15 cellular contexts compared by ENCODE assay signal in the genomic region with DNA sequence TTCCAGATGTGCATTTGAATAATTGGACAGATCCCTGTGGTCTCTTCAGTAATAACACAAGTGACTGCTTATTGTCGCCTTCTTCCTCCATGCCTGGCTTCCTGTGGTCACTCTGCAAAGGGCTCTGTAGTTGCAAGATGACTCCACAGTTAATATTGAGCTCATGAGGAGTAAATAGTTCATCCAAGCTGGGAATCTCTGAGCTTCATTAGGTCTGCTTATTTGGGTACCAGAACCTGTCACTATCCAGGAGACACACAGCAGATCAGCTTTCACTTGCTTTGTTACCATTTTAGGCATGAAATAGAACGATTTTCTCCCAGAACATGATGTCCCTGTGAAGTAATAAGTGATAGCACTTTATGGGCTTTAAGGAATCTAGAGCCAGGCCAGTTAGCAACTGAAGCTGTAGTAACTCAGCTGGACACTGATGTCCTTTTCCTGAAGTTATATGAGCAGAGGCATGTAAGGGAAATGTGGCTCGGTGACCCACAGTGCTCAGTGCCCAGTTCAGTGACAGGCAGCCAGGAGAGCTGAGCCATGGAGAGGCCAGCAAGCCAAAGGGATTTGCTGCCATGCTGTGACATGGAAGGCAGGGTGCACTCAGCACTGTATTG. TPM values are rescaled to one million over a fixed set of nuclear protein-coding genes. Genes with fewer than 3 reads are reported as not detected.
DNase-seq lines count a peak whose midpoint lies in the region; ATAC-seq and TF ChIP-seq lines count a peak whose summit lies in the region.
"Had no signal": no experiment of that assay in that cellular context is flagged by ENCODE, and none has a peak within 500 bp of the region (broad histone marks: within the 10 kb centered on the region; RNA-seq: fewer than 3 reads in every experiment).

No MANE protein-coding gene starts in this region.

- H3K4me1 ChIP-seq in psoas muscle: peaks cover 23% of the 10 kb centered on the region

- DNase-seq in foreskin fibroblast: peak; percentile 20 to 26
- DNase-seq in psoas muscle: peak; percentile 35 to 73
- DNase-seq in NCI-H1105 (lab: John Stamatoyannopoulos, UW): no peak
- DNase-seq in NCI-H1417 treated with DMSO at 0.1 percent for 48 hours (lab: John Stamatoyannopoulos, UW): no peak
- no peak for DNase-seq in COLO829 (ENCODE audit: low spot score)
- no peak for DNase-seq in HUDEP-2 (lab: John Stamatoyannopoulos, UW; ENCODE audit: unreplicated experiment in 76 of 76)
- DNase-seq: activated naive CD4-positive, alpha-beta T cell treated with Interleukin-2 at 50 U/mL for 16 hours; GF-D8; hippocampal formation; NCI-H510A treated with DMSO at 0.1 percent for 48 hours; SHP77; stimulated activated CD4-positive, alpha-beta T cell treated with anti-CD3 and anti-CD28 coated beads, Interleukin-2, amount 100 ng/mL, for 24 hours had no signal

- TF ChIP-seq CTCF in foreskin fibroblast (IDR thresholded peaks at IDR 0.05; ENCODE audit: low read depth, low read length) (no peak), psoas muscle (IDR thresholded peaks at IDR 0.05) (no peak)

- H3K4me3 ChIP-seq in foreskin fibroblast (ENCODE audit: low read depth in 1 of 2, low read length in 2 of 2): no peak overlapping the region
- H3K4me3 ChIP-seq in psoas muscle: peak overlapping the region; percentile 11

- H3K9me3 ChIP-seq in psoas muscle: no peaks in the 10 kb centered on the region

- ATAC-seq in GM18502 (IDR thresholded peaks at IDR 0.05; ENCODE audit: poor library complexity, unreplicated experiment) (peak; percentile 47), HG02981 (IDR thresholded peaks at IDR 0.05; ENCODE audit: unreplicated experiment) (peak; percentile 85), psoas muscle (peak; percentile 89 to 92 (median 90))
- ATAC-seq: stimulated activated memory B cell treated with anti-CD40 and anti-IgM and Interleukin-4, amounts not matched to agents 10 μg/mL and 1 μg/mL and 100 μg/mL, for 72 hours had no signal

- H3K27ac ChIP-seq in psoas muscle: peak overlapping the region; percentile 76

- WGBS in psoas muscle, 3 donors: 16 to 29% (median 17%) methylated on average over 3 of the region's 3 CpGs

- intact Hi-C loops in psoas muscle (cut with DNase I): loop anchor here (5.0 kb wide), 2 partner anchors 45 to 50 kb away; a partner anchor contains a TSS

- no peaks in the 10 kb centered on the region for H3K36me3 ChIP-seq in psoas muscle (ENCODE audit: insufficient read depth in 1 of 2, low read depth in 1 of 2)

- H3K27me3 ChIP-seq in psoas muscle (ENCODE audit: insufficient read depth in 3 of 3, low read length in 2 of 3): no peaks in the 10 kb centered on the region

RNA-seq across cellular contexts. Expression of a gene that starts 50.1 kb away (rescaled TPM):
- total RNA-seq in psoas muscle: 10 to 100 TPM; 12.7 to 21.1 (median 14.7) TPM
- polyA plus RNA-seq in psoas muscle: 10 to 100 TPM; 11.0 to 12.1 (median 11.5) TPM

Comparison
In these comparisons a context has a peak if more than half of its experiments do, and no peak if none do; other contexts are left out.
1. DNase-seq: peak in foreskin fibroblast (2 of 2) and psoas muscle (2 of 2); none in NCI-H1105 (single experiment), NCI-H1417 treated with DMSO at 0.1 percent for 48 hours (single experiment), COLO829 (single experiment) and HUDEP-2 (0 of 76).
2. Peak in every context shown above with its lines, with median percentiles within 50 percentile points of each other: ATAC-seq.